ENCODE assay signal across 1 cellular context in genomic region chr3:45105855-45106655, GRCh38.
TF ChIP-seq lines count a peak whose summit lies in the region.

No MANE protein-coding gene starts in this region.

TF ChIP-seq in K562, 482 proteins besides CTCF, POLR2A, EP300 and RAD21 (continued from another document and continues in another):
- TF ChIP-seq ZBTB9 (CRISPR knock-in tag; IDR thresholded peaks at IDR 0.05) (peak; percentile 95), ZNF445 (CRISPR knock-in tag; IDR thresholded peaks at IDR 0.05; ENCODE audit: low read depth) (peak; percentile 61; the same call in 1 of the 2 replicates), TCFL5 (CRISPR knock-in tag; conservative IDR thresholded peaks at IDR 0.05) (peak; percentile 76), NEUROD1 (IDR thresholded peaks at IDR 0.05; ENCODE audit: borderline replicate concordance, low read depth, low read length, partially characterized antibody) (peak; percentile 52), ZNF444 (CRISPR knock-in tag; IDR thresholded peaks at IDR 0.05) (peak; percentile 82; the same call in 1 of the 2 replicates), ELF2 (CRISPR knock-in tag; IDR thresholded peaks at IDR 0.05) (peak; percentile 27; the same call in 1 of the 2 replicates), KAT7 (CRISPR knock-in tag; IDR thresholded peaks at IDR 0.05; ENCODE audit: borderline replicate concordance) (peak; percentile 65; the same call in 1 of the 2 replicates), CTBP1 (IDR thresholded peaks at IDR 0.05; ENCODE audit: borderline replicate concordance) (peak; percentile 67; the same call in 1 of the 2 replicates), CREM (IDR thresholded peaks at IDR 0.05; ENCODE audit: low read depth) (peak; percentile 44; the same call in 1 of the 2 replicates), ZNF165 (CRISPR knock-in tag; IDR thresholded peaks at IDR 0.05; ENCODE audit: borderline replicate concordance) (peak; percentile 94), GATAD2B (IDR thresholded peaks at IDR 0.05; ENCODE audit: borderline replicate concordance) (0 out of 2 replicates have a peak, but pooled peaks have one; percentile 11), NR4A1 (CRISPR knock-in tag; IDR thresholded peaks at IDR 0.05) (peak; percentile 92), NR4A1 (tag; IDR thresholded peaks at IDR 0.05) (peak; percentile 87; the same call in 1 of the 2 replicates), ZNF253 (CRISPR knock-in tag; conservative IDR thresholded peaks at IDR 0.05) (no peak; the same call in 1 of the 2 replicates), HBP1 (CRISPR knock-in tag; IDR thresholded peaks at IDR 0.05) (peak; percentile 87), TOE1 (IDR thresholded peaks at IDR 0.05; ENCODE audit: borderline replicate concordance) (no peak), TOE1 (CRISPR knock-in tag; IDR thresholded peaks at IDR 0.05; ENCODE audit: borderline replicate concordance, low read depth) (no peak), SMARCA4 (IDR thresholded peaks at IDR 0.05) (peak; percentile 19; the same call in 1 of the 2 replicates), COPS2 (conservative IDR thresholded peaks at IDR 0.05) (no peak), PTRF (tag; IDR thresholded peaks at IDR 0.05) (0 out of 2 replicates have a peak, but pooled peaks have one; percentile 49), MITF (IDR thresholded peaks at IDR 0.05) (no peak), MBD2 (IDR thresholded peaks at IDR 0.05; ENCODE audit: borderline replicate concordance, low read depth) (0 out of 2 replicates have a peak, but pooled peaks have one; percentile 16), POLR3G (IDR thresholded peaks at IDR 0.05; ENCODE audit: extremely low read depth, insufficient read length, insufficient replicate concordance) (no peak), ARNT (IDR thresholded peaks at IDR 0.05) (no peak), ZNF785 (CRISPR knock-in tag; IDR thresholded peaks at IDR 0.05) (peak; percentile 81), SMARCA5 (IDR thresholded peaks at IDR 0.05) (no peak), ID3 (CRISPR knock-in tag; IDR thresholded peaks at IDR 0.05) (no peak), ID3 (tag; IDR thresholded peaks at IDR 0.05) (peak; percentile 98), EHMT2 (IDR thresholded peaks at IDR 0.05) (no peak), ZEB2 (IDR thresholded peaks at IDR 0.05) (peak; percentile 67), MTA3 (IDR thresholded peaks at IDR 0.05; ENCODE audit: borderline replicate concordance) (0 out of 2 replicates have a peak, but pooled peaks have one; percentile 16), TAF9B (IDR thresholded peaks at IDR 0.05; ENCODE audit: partially characterized antibody) (no peak), ZNF395 (CRISPR knock-in tag; IDR thresholded peaks at IDR 0.05) (peak; percentile 98; the same call in 1 of the 2 replicates), NFXL1 (CRISPR knock-in tag; IDR thresholded peaks at IDR 0.05) (peak; percentile 94), ZNF780A (CRISPR knock-in tag; IDR thresholded peaks at IDR 0.05) (peak; percentile 73; the same call in 1 of the 2 replicates), SMAD4 (CRISPR knock-in tag; conservative IDR thresholded peaks at IDR 0.05) (peak; percentile 90), ZNF76 (CRISPR knock-in tag; IDR thresholded peaks at IDR 0.05; ENCODE audit: borderline replicate concordance) (peak; percentile 88), ZFPM2 (CRISPR knock-in tag; IDR thresholded peaks at IDR 0.05) (no peak), ZBTB8A (IDR thresholded peaks at IDR 0.05; ENCODE audit: partially characterized antibody) (no peak)
- TF ChIP-seq, protein P1, sequence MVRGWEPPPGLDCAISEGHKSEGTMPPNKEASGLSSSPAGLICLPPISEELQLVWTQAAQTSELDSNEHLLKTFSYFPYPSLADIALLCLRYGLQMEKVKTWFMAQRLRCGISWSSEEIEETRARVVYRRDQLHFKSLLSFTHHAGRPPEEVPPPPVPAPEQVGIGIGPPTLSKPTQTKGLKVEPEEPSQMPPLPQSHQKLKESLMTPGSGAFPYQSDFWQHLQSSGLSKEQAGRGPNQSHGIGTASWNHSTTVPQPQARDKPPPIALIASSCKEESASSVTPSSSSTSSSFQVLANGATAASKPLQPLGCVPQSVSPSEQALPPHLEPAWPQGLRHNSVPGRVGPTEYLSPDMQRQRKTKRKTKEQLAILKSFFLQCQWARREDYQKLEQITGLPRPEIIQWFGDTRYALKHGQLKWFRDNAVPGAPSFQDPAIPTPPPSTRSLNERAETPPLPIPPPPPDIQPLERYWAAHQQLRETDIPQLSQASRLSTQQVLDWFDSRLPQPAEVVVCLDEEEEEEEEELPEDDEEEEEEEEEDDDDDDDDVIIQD (CRISPR knock-in tag; IDR thresholded peaks at IDR 0.05) = peak; percentile 63; the same call in 1 of the 2 replicates
- TF ChIP-seq, protein P2, sequence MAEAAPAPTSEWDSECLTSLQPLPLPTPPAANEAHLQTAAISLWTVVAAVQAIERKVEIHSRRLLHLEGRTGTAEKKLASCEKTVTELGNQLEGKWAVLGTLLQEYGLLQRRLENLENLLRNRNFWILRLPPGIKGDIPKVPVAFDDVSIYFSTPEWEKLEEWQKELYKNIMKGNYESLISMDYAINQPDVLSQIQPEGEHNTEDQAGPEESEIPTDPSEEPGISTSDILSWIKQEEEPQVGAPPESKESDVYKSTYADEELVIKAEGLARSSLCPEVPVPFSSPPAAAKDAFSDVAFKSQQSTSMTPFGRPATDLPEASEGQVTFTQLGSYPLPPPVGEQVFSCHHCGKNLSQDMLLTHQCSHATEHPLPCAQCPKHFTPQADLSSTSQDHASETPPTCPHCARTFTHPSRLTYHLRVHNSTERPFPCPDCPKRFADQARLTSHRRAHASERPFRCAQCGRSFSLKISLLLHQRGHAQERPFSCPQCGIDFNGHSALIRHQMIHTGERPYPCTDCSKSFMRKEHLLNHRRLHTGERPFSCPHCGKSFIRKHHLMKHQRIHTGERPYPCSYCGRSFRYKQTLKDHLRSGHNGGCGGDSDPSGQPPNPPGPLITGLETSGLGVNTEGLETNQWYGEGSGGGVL (CRISPR knock-in tag; IDR thresholded peaks at IDR 0.05) = peak; percentile 57
- TF ChIP-seq, protein P3, sequence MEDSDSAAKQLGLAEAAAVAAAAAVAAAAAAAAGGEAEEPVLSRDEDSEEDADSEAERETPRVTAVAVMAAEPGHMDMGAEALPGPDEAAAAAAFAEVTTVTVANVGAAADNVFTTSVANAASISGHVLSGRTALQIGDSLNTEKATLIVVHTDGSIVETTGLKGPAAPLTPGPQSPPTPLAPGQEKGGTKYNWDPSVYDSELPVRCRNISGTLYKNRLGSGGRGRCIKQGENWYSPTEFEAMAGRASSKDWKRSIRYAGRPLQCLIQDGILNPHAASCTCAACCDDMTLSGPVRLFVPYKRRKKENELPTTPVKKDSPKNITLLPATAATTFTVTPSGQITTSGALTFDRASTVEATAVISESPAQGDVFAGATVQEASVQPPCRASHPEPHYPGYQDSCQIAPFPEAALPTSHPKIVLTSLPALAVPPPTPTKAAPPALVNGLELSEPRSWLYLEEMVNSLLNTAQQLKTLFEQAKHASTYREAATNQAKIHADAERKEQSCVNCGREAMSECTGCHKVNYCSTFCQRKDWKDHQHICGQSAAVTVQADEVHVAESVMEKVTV (CRISPR knock-in tag; IDR thresholded peaks at IDR 0.05) = peak; percentile 39; the same call in 1 of the 2 replicates
- TF ChIP-seq, protein P4, sequence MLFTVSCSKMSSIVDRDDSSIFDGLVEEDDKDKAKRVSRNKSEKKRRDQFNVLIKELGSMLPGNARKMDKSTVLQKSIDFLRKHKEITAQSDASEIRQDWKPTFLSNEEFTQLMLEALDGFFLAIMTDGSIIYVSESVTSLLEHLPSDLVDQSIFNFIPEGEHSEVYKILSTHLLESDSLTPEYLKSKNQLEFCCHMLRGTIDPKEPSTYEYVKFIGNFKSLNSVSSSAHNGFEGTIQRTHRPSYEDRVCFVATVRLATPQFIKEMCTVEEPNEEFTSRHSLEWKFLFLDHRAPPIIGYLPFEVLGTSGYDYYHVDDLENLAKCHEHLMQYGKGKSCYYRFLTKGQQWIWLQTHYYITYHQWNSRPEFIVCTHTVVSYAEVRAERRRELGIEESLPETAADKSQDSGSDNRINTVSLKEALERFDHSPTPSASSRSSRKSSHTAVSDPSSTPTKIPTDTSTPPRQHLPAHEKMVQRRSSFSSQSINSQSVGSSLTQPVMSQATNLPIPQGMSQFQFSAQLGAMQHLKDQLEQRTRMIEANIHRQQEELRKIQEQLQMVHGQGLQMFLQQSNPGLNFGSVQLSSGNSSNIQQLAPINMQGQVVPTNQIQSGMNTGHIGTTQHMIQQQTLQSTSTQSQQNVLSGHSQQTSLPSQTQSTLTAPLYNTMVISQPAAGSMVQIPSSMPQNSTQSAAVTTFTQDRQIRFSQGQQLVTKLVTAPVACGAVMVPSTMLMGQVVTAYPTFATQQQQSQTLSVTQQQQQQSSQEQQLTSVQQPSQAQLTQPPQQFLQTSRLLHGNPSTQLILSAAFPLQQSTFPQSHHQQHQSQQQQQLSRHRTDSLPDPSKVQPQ (CRISPR knock-in tag; IDR thresholded peaks at IDR 0.05; ENCODE audit: borderline replicate concordance) = peak; percentile 79; the same call in 1 of the 2 replicates
- TF ChIP-seq, protein P5, sequence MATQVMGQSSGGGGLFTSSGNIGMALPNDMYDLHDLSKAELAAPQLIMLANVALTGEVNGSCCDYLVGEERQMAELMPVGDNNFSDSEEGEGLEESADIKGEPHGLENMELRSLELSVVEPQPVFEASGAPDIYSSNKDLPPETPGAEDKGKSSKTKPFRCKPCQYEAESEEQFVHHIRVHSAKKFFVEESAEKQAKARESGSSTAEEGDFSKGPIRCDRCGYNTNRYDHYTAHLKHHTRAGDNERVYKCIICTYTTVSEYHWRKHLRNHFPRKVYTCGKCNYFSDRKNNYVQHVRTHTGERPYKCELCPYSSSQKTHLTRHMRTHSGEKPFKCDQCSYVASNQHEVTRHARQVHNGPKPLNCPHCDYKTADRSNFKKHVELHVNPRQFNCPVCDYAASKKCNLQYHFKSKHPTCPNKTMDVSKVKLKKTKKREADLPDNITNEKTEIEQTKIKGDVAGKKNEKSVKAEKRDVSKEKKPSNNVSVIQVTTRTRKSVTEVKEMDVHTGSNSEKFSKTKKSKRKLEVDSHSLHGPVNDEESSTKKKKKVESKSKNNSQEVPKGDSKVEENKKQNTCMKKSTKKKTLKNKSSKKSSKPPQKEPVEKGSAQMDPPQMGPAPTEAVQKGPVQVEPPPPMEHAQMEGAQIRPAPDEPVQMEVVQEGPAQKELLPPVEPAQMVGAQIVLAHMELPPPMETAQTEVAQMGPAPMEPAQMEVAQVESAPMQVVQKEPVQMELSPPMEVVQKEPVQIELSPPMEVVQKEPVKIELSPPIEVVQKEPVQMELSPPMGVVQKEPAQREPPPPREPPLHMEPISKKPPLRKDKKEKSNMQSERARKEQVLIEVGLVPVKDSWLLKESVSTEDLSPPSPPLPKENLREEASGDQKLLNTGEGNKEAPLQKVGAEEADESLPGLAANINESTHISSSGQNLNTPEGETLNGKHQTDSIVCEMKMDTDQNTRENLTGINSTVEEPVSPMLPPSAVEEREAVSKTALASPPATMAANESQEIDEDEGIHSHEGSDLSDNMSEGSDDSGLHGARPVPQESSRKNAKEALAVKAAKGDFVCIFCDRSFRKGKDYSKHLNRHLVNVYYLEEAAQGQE (CRISPR knock-in tag; IDR thresholded peaks at IDR 0.05; ENCODE audit: low read depth) = peak; percentile 83
- TF ChIP-seq, protein P6, sequence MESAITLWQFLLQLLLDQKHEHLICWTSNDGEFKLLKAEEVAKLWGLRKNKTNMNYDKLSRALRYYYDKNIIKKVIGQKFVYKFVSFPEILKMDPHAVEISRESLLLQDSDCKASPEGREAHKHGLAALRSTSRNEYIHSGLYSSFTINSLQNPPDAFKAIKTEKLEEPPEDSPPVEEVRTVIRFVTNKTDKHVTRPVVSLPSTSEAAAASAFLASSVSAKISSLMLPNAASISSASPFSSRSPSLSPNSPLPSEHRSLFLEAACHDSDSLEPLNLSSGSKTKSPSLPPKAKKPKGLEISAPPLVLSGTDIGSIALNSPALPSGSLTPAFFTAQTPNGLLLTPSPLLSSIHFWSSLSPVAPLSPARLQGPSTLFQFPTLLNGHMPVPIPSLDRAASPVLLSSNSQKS (CRISPR knock-in tag; IDR thresholded peaks at IDR 0.05) = no peak
